In genomic region chrX:30935985-30936384, GRCh38 we compare ENCODE assay signal across 8 cellular contexts. TPM values are rescaled to one million over a fixed set of nuclear protein-coding genes. Genes with fewer than 3 reads are reported as not detected.
DNase-seq lines count a peak whose midpoint lies in the region; ATAC-seq and TF ChIP-seq lines count a peak whose summit lies in the region.
"Had no signal": no experiment of that assay in that cellular context is flagged by ENCODE, and none has a peak within 500 bp of the region (broad histone marks: within the 10 kb centered on the region; RNA-seq: fewer than 3 reads in every experiment).

No MANE protein-coding gene starts in this region.

- no peaks in the 10 kb centered on the region for H3K36me3 ChIP-seq in GM23338 (ENCODE audit: insufficient read depth)

- no peaks in the 10 kb centered on the region for H3F3A ChIP-seq in GM23338 (replicated peaks; ENCODE audit: low read depth)

- peak; percentile 23 to 38; a peak in 2 of 4 replicates for TF ChIP-seq CTCF in GM23338 (conservative IDR thresholded peaks at IDR 0.05; ENCODE audit: low read depth in 2 of 2)
- TF ChIP-seq CTCF in fibroblast of villous mesenchyme (IDR thresholded peaks at IDR 0.05; ENCODE audit: insufficient read depth, low read depth, low read length), result peak; percentile 22
- peak; percentile 48 for TF ChIP-seq CTCF in retinal pigment epithelial cell (conservative IDR thresholded peaks at IDR 0.05; ENCODE audit: low read depth, low read length)

- no peaks in the 10 kb centered on the region for H3K4me1 ChIP-seq in GM23338 (ENCODE audit: insufficient read depth)

- no peaks in the 10 kb centered on the region; the same call in 2 of the 3 replicates for H3K4me1 Mint-ChIP-seq in GM23338
- H3K4me1 Mint-ChIP-seq: T-cell had no signal

- DNase-seq in GM23338 (ENCODE audit: low spot score), result peak; percentile 30
- DNase-seq in RKO (ENCODE audit: low spot score), result peak; percentile 57
- DNase-seq in fibroblast of villous mesenchyme (ENCODE audit: low read depth), result peak; percentile 3
- DNase-seq in retinal pigment epithelial cell (ENCODE audit: low read depth), result no peak
- DNase-seq in HCEC 1CT, result no peak
- DNase-seq: T-cell had no signal

- ATAC-seq in GM23338 (peak; percentile 50), GM18858 (IDR thresholded peaks at IDR 0.05; ENCODE audit: unreplicated experiment) (no peak), HG02870 (IDR thresholded peaks at IDR 0.05; ENCODE audit: unreplicated experiment) (no peak)
- ATAC-seq: T-cell had no signal

- H4K20me1 ChIP-seq in GM23338 (replicated peaks; ENCODE audit: insufficient read depth), result no peaks in the 10 kb centered on the region

- H2AFZ ChIP-seq in GM23338, result peak overlapping the region; percentile 52; the same call in 1 of the 2 replicates

- H3K9me3 Mint-ChIP-seq in GM23338, result peaks cover 3% of the 10 kb centered on the region; the same call in 1 of the 3 replicates
- H3K9me3 Mint-ChIP-seq: T-cell had no signal

- H3K27me3 Mint-ChIP-seq in GM23338 (ENCODE audit: insufficient read depth, low read depth, poor library complexity), result no peaks in the 10 kb centered on the region

- no peaks in the 10 kb centered on the region for H3K9me2 ChIP-seq in GM23338 (ENCODE audit: insufficient read depth)

- H3K79me2 ChIP-seq in GM23338 (replicated peaks; ENCODE audit: insufficient read depth), result no peaks in the 10 kb centered on the region

- H3K27ac Mint-ChIP-seq in GM23338, result no peak overlapping the region
- H3K27ac Mint-ChIP-seq: T-cell had no signal

- no peak overlapping the region for H3K27ac ChIP-seq in GM23338 (ENCODE audit: low read depth)

- no peak overlapping the region for H3K4me2 ChIP-seq in GM23338

- H3K27me3 ChIP-seq in GM23338 (ENCODE audit: insufficient read depth), result no peaks in the 10 kb centered on the region

- H3K4me3 ChIP-seq in GM23338, result no peak overlapping the region
- no peak overlapping the region for H3K4me3 ChIP-seq in fibroblast of villous mesenchyme (ENCODE audit: low read depth, low read length)
- no peak overlapping the region for H3K4me3 ChIP-seq in retinal pigment epithelial cell (ENCODE audit: low read length)

- no peak overlapping the region for H3K4me3 Mint-ChIP-seq in GM23338
- H3K4me3 Mint-ChIP-seq: T-cell had no signal

- no peaks in the 10 kb centered on the region for H3K36me3 Mint-ChIP-seq in GM23338 (ENCODE audit: low read depth)
- H3K36me3 Mint-ChIP-seq: T-cell had no signal

TF ChIP-seq in GM23338, 12 proteins besides CTCF, POLR2A, EP300 and RAD21 (continues in another document):
- TF ChIP-seq EZH2phosphoT487 (IDR thresholded peaks at IDR 0.05; ENCODE audit: unreplicated experiment), result no peak
- no peak for TF ChIP-seq ZNF462 (CRISPR knock-in tag; IDR thresholded peaks at IDR 0.05)
- TF ChIP-seq ZNF331 (CRISPR knock-in tag; IDR thresholded peaks at IDR 0.05; ENCODE audit: low read depth), result no peak
- TF ChIP-seq EZH2 (IDR thresholded peaks at IDR 0.05; ENCODE audit: low read depth, unreplicated experiment), result no peak
- TF ChIP-seq POLR2AphosphoS5 (IDR thresholded peaks at IDR 0.05; ENCODE audit: low read depth), result no peak
- no peak for TF ChIP-seq CREB1 (CRISPR knock-in tag; IDR thresholded peaks at IDR 0.05; ENCODE audit: low read depth)
- no peak for TF ChIP-seq STAT1 (IDR thresholded peaks at IDR 0.05; ENCODE audit: unreplicated experiment)
- TF ChIP-seq ZNF114 (CRISPR knock-in tag; IDR thresholded peaks at IDR 0.05), result no peak
- TF ChIP-seq JUNB (IDR thresholded peaks at IDR 0.05; ENCODE audit: unreplicated experiment), result no peak
- TF ChIP-seq NANOG (IDR thresholded peaks at IDR 0.05; ENCODE audit: borderline replicate concordance), result no peak
- no peak for TF ChIP-seq REST (IDR thresholded peaks at IDR 0.05; ENCODE audit: unreplicated experiment)

RNA-seq across cellular contexts. Expression of gene TAB3, which starts 46.9 kb away (rescaled TPM):
- 9.1 and 21.7 TPM in 2 replicates for total RNA-seq in GM23338 (2014; rRNA removed; shearing (Covaris generic))
- 2.9 and 4.4 TPM in 2 replicates for polyA plus RNA-seq in GM23338 (2016; fragmentation: Nextera tagmentation; extraction: Ambion mirVana)
- 11.3 and 16.8 TPM in 2 replicates for total RNA-seq in fibroblast of villous mesenchyme

Comparison
In these comparisons a context has a peak if more than half of its experiments do, and no peak if none do; other contexts are left out.
1. DNase-seq: peak in GM23338 (single experiment), RKO (single experiment) and fibroblast of villous mesenchyme (single experiment); none in retinal pigment epithelial cell (single experiment) and HCEC 1CT (single experiment).
2. Peak in every context shown above with its lines, with median percentiles within 50 percentile points of each other: CTCF ChIP-seq.